ENCODE assay signal across 8 cellular contexts in genomic region chr2:213021971-213022899, GRCh38.
DNase-seq lines count a peak whose midpoint lies in the region; ATAC-seq and TF ChIP-seq lines count a peak whose summit lies in the region.

No MANE protein-coding gene starts in this region.

- H3K4me1 ChIP-seq in BE2C: no peaks in the 10 kb centered on the region

- TF ChIP-seq CTCF in AG10803 (conservative IDR thresholded peaks at IDR 0.05; ENCODE audit: low read length) (no peak), BE2C (IDR thresholded peaks at IDR 0.05; ENCODE audit: low read depth, low read length) (no peak)

- H3K9me3 ChIP-seq in BE2C: no peaks in the 10 kb centered on the region

- no peaks in the 10 kb centered on the region for H3K36me3 ChIP-seq in BE2C

- peak; percentile 22 for DNase-seq in AG10803 (ENCODE audit: low read depth)
- peak; percentile 29 for DNase-seq in amniotic stem cell (lab: John Stamatoyannopoulos, UW)
- DNase-seq in ecto neural progenitor cell (ENCODE audit: low spot score): no peak
- no peak for DNase-seq in BE2C
- DNase-seq in COLO668 (lab: John Stamatoyannopoulos, UW; ENCODE audit: unreplicated experiment): no peak
- DNase-seq in SKM-1 (lab: John Stamatoyannopoulos, UW; ENCODE audit: unreplicated experiment): no peak

- ATAC-seq in GM19035 (IDR thresholded peaks at IDR 0.05; ENCODE audit: unreplicated experiment) (peak; percentile 84), HG03066 (IDR thresholded peaks at IDR 0.05; ENCODE audit: low read depth, unreplicated experiment) (peak; percentile 64)

- H3K4me3 ChIP-seq in AG10803 (ENCODE audit: low read length) (no peak overlapping the region), BE2C (ENCODE audit: low read depth, low read length) (no peak overlapping the region)

- H3K27me3 ChIP-seq in BE2C: no peaks in the 10 kb centered on the region

Comparison
In these comparisons a context has a peak if more than half of its experiments do, and no peak if none do; other contexts are left out.
1. DNase-seq: peak in AG10803 (single experiment) and amniotic stem cell (single experiment); none in ecto neural progenitor cell (single experiment), BE2C (single experiment), COLO668 (single experiment) and SKM-1 (single experiment).